In genomic region chr4:23278845-23279244, GRCh38 we compare ENCODE assay signal across 28 cellular contexts.
DNase-seq lines count a peak whose midpoint lies in the region; ATAC-seq, FAIRE-seq and TF ChIP-seq lines count a peak whose summit lies in the region.
"Had no signal": no experiment of that assay in that cellular context is flagged by ENCODE, and none has a peak within 500 bp of the region (broad histone marks: within the 10 kb centered on the region; RNA-seq: fewer than 3 reads in every experiment).

No MANE protein-coding gene starts in this region.

- in situ Hi-C loops in HepG2 (cut with HindIII; ENCODE audit: extremely low pct_ligation_motif_present, low pct_unique_long_range_greater_than_20kb) = no loop called here
- in situ Hi-C loops in K562 (cut with MboI) = no loop called here

- H3K4me3 ChIP-seq in HepG2 (replicated peaks in 1 of 3; ENCODE audit: insufficient read depth in 1 of 3, low read depth in 2 of 3, low read length in 3 of 3) (no peak overlapping the region), right lobe of liver (no peak overlapping the region), K562 (no peak overlapping the region), fibroblast of villous mesenchyme (ENCODE audit: low read depth, low read length) (no peak overlapping the region), SK-N-SH (ENCODE audit: low read depth in 2 of 2, low read length in 1 of 2) (no peak overlapping the region), aorta (ENCODE audit: low read length in 2 of 2) (no peak overlapping the region)
- H3K4me3 ChIP-seq: BLaER1, GM12878 had no signal

- POLR2A ChIA-PET in HepG2 (lab: Yijun Ruan, JAX) = no interaction called here
- POLR2A ChIA-PET in K562 (lab: Yijun Ruan, JAX) = no interaction called here
- POLR2A ChIA-PET in SK-N-SH (lab: Yijun Ruan, JAX) = no interaction called here
- POLR2A ChIA-PET in activated CD4-positive, alpha-beta T cell treated with anti-CD3 and anti-CD28 coated beads for 36 hours (lab: Charles Lee) = no interaction called here

- no peak overlapping the region for H3K27ac Mint-ChIP-seq in activated CD4-positive, alpha-beta T cell treated with anti-CD3 and anti-CD28 coated beads for 36 hours
- H3K27ac Mint-ChIP-seq: CD14-positive monocyte; CD4-positive, alpha-beta memory T cell; CD4-positive, CD25-positive, alpha-beta regulatory T cell; CD8-positive, alpha-beta memory T cell had no signal

- no peak for TF ChIP-seq RAD21 in HepG2 (CRISPR knock-in tag; IDR thresholded peaks at IDR 0.05)
- no peak for TF ChIP-seq RAD21 in Ishikawa (IDR thresholded peaks at IDR 0.05; ENCODE audit: low read depth)
- no peak for TF ChIP-seq RAD21 in K562 (CRISPR knock-in tag; conservative IDR thresholded peaks at IDR 0.05 in 1 of 2, IDR thresholded peaks at IDR 0.05 in 1 of 2)
- TF ChIP-seq RAD21 in SK-N-SH (IDR thresholded peaks at IDR 0.05; ENCODE audit: low read length) = no peak

- intact Hi-C loops in HepG2 (cut with micrococcal nuclease; ENCODE audit: unreplicated experiment) = no loop called here
- intact Hi-C loops in right lobe of liver (cut with DNase I) = no loop called here
- intact Hi-C loops in K562 (cut with micrococcal nuclease) = no loop called here
- intact Hi-C loops in activated CD4-positive, alpha-beta T cell treated with anti-CD3 and anti-CD28 coated beads for 36 hours (cut with DNase I, micrococcal nuclease) = no loop called here
- intact Hi-C loops in aorta (cut with DNase I) = no loop called here

- TF ChIP-seq POLR2A in HepG2 (IDR thresholded peaks at IDR 0.05; ENCODE audit: insufficient read depth in 1 of 2, low read depth in 2 of 2, low read length in 2 of 2) (no peak), right lobe of liver (IDR thresholded peaks at IDR 0.05) (no peak), K562 (conservative IDR thresholded peaks at IDR 0.05) (no peak)

- H3K36me3 ChIP-seq in HepG2 (replicated peaks in 1 of 2; ENCODE audit: control insufficient read depth in 1 of 2, insufficient read depth in 2 of 2, low read length in 2 of 2) (no peaks in the 10 kb centered on the region), right lobe of liver (no peaks in the 10 kb centered on the region), K562 (ENCODE audit: control insufficient read depth, insufficient read depth, low read length) (no peaks in the 10 kb centered on the region), SK-N-SH (replicated peaks in 1 of 2; ENCODE audit: control insufficient read depth in 1 of 2, insufficient read depth in 2 of 2, low read length in 1 of 2) (no peaks in the 10 kb centered on the region), aorta (ENCODE audit: control insufficient read depth in 1 of 2, insufficient read depth in 2 of 2, low read length in 1 of 2) (no peaks in the 10 kb centered on the region)
- H3K36me3 ChIP-seq: BE2C, BLaER1 had no signal

- H3K27me3 ChIP-seq in HepG2 (ENCODE audit: control insufficient read depth in 1 of 2, insufficient read depth in 2 of 2, low read length in 2 of 2) (no peaks in the 10 kb centered on the region), right lobe of liver (no peaks in the 10 kb centered on the region), K562 (ENCODE audit: control insufficient read depth in 2 of 2, insufficient read depth in 2 of 2, low read length in 2 of 2) (no peaks in the 10 kb centered on the region), SK-N-SH (ENCODE audit: insufficient read depth) (no peaks in the 10 kb centered on the region), aorta (ENCODE audit: control insufficient read depth in 1 of 2, insufficient read depth in 2 of 2, low read length in 1 of 2) (no peaks in the 10 kb centered on the region)
- H3K27me3 ChIP-seq: BE2C, BLaER1 had no signal

- no peaks in the 10 kb centered on the region for H3K9me3 Mint-ChIP-seq in activated CD4-positive, alpha-beta T cell treated with anti-CD3 and anti-CD28 coated beads for 36 hours (ENCODE audit: low read depth)
- H3K9me3 Mint-ChIP-seq: CD4-positive, CD25-positive, alpha-beta regulatory T cell had no signal

- no TSS peak for BruUV-seq in HepG2 (replicated peaks; lab: Mats Ljungman, UMichigan)
- no TSS peak for BruUV-seq in K562 (replicated peaks; lab: Mats Ljungman, UMichigan)

- ATAC-seq in HepG2 (no peak), right lobe of liver (no peak), K562 (no peak), aorta (ENCODE audit: low FRiP score) (no peak)
- ATAC-seq in activated CD4-positive, alpha-beta T cell treated with anti-CD3 and anti-CD28 coated beads for 36 hours = no peak
- ATAC-seq: GM12878 had no signal

- H3K27ac ChIP-seq in HepG2 (ENCODE audit: extremely low read length, insufficient read depth, low read length) = no peak overlapping the region
- H3K27ac ChIP-seq in right lobe of liver = no peak overlapping the region
- H3K27ac ChIP-seq in K562 (ENCODE audit: extremely low read depth, low read depth, low read length) = no peak overlapping the region
- H3K27ac ChIP-seq in SK-N-SH (ENCODE audit: low read depth in 2 of 2, low read length in 1 of 2) = no peak overlapping the region
- no peak overlapping the region for H3K27ac ChIP-seq in aorta (ENCODE audit: low read depth in 1 of 2, low read length in 2 of 2)
- H3K27ac ChIP-seq: 22Rv1, BLaER1 had no signal

- H4K20me1 ChIP-seq in HepG2 (ENCODE audit: insufficient read depth, low read length) = no peaks in the 10 kb centered on the region
- H4K20me1 ChIP-seq in K562 (replicated peaks; ENCODE audit: control insufficient read depth, insufficient read depth, low read length) = no peaks in the 10 kb centered on the region
- H4K20me1 ChIP-seq in SK-N-SH (ENCODE audit: insufficient read depth) = no peaks in the 10 kb centered on the region
- H4K20me1 ChIP-seq: BLaER1 had no signal

- H3K79me2 ChIP-seq in HepG2 (ENCODE audit: insufficient read depth, low read length) = no peaks in the 10 kb centered on the region
- H3K79me2 ChIP-seq in K562 (ENCODE audit: control insufficient read depth, insufficient read depth, low read length) = no peaks in the 10 kb centered on the region
- H3K79me2 ChIP-seq in SK-N-SH (ENCODE audit: insufficient read depth) = no peaks in the 10 kb centered on the region

- H3K9me2 ChIP-seq in SK-N-SH = no peaks in the 10 kb centered on the region

- 0% methylated on average over 2 of the region's 2 CpGs for WGBS in HepG2 (ENCODE audit: low lambda C conversion rate)
- 73% methylated on average over 2 of the region's 2 CpGs for WGBS in right lobe of liver (ENCODE audit: insufficient coverage, low coverage, low lambda C conversion rate, missing lambda C conversion rate)
- 17% methylated on average over 2 of the region's 2 CpGs for WGBS in K562 (ENCODE audit: insufficient coverage, low coverage, missing lambda C conversion rate)
- WGBS in SK-N-SH (ENCODE audit: low lambda C conversion rate) = 41% methylated on average over 2 of the region's 2 CpGs
- WGBS in aorta, 2 donors = 46 to 68% methylated on average over 2 of the region's 2 CpGs

- H3K27me3 Mint-ChIP-seq in activated CD4-positive, alpha-beta T cell treated with anti-CD3 and anti-CD28 coated beads for 36 hours = no peaks in the 10 kb centered on the region
- H3K27me3 Mint-ChIP-seq: CD4-positive, alpha-beta memory T cell; CD4-positive, CD25-positive, alpha-beta regulatory T cell; CD8-positive, alpha-beta memory T cell had no signal

- no peaks in the 10 kb centered on the region for H3K4me1 ChIP-seq in HepG2 (ENCODE audit: insufficient read depth, low read length)
- no peaks in the 10 kb centered on the region for H3K4me1 ChIP-seq in right lobe of liver
- H3K4me1 ChIP-seq in K562 (replicated peaks in 1 of 2; ENCODE audit: control insufficient read depth in 2 of 2, insufficient read depth in 2 of 2, low read length in 2 of 2) = no peaks in the 10 kb centered on the region
- no peaks in the 10 kb centered on the region for H3K4me1 ChIP-seq in SK-N-SH (ENCODE audit: control insufficient read depth in 1 of 2, insufficient read depth in 2 of 2, low read depth in 1 of 2, low read length in 1 of 2)
- no peaks in the 10 kb centered on the region for H3K4me1 ChIP-seq in aorta (ENCODE audit: control insufficient read depth in 1 of 2, insufficient read depth in 2 of 2, low read length in 2 of 2)
- H3K4me1 ChIP-seq: BE2C, BLaER1 had no signal

- H3K4me1 Mint-ChIP-seq in activated CD4-positive, alpha-beta T cell treated with anti-CD3 and anti-CD28 coated beads for 36 hours = no peaks in the 10 kb centered on the region
- H3K4me1 Mint-ChIP-seq: CD4-positive, CD25-positive, alpha-beta regulatory T cell; CD8-positive, alpha-beta memory T cell had no signal

- DNase-seq in HepG2 (ENCODE audit: low spot score) (no peak), right lobe of liver (no peak), K562 (ENCODE audit: extremely low read depth in 1 of 4, low spot score in 3 of 4) (no peak), fibroblast of villous mesenchyme (ENCODE audit: low read depth) (peak; percentile 4), SK-N-SH (no peak), aorta (no peak)
- no peak for DNase-seq in activated CD4-positive, alpha-beta T cell treated with anti-CD3 and anti-CD28 coated beads for 36 hours
- DNase-seq: ACHN; BE2C; C1 segment of cervical spinal cord; CD4-positive, alpha-beta memory T cell; CD4-positive, CD25-positive, alpha-beta regulatory T cell; CD8-positive, alpha-beta memory T cell; COR-L47; DMS 273 treated with DMSO at 0.1 percent for 48 hours; DMS153; DMS53; DMS79; DND-41; EL; GDM1 had no signal

- FAIRE-seq in HepG2 (lab: Jason Lieb, UNC) (no peak), K562 (lab: Jason Lieb, UNC) (no peak)
- FAIRE-seq: GM12878, GM12892, GM18507 had no signal

- no peak overlapping the region for H3K4me3 Mint-ChIP-seq in activated CD4-positive, alpha-beta T cell treated with anti-CD3 and anti-CD28 coated beads for 36 hours
- H3K4me3 Mint-ChIP-seq: CD14-positive monocyte; CD4-positive, alpha-beta memory T cell; CD4-positive, CD25-positive, alpha-beta regulatory T cell; CD8-positive, alpha-beta memory T cell had no signal

- H3K9ac ChIP-seq in HepG2 (ENCODE audit: insufficient read depth, low read depth, low read length) (no peak overlapping the region), K562 (ENCODE audit: insufficient read depth in 1 of 2, low read depth in 2 of 2, low read length in 2 of 2) (no peak overlapping the region), SK-N-SH (no peak overlapping the region)
- H3K9ac ChIP-seq: BLaER1 had no signal

- H3K36me3 Mint-ChIP-seq in activated CD4-positive, alpha-beta T cell treated with anti-CD3 and anti-CD28 coated beads for 36 hours (ENCODE audit: low read depth) = no peaks in the 10 kb centered on the region
- H3K36me3 Mint-ChIP-seq: CD14-positive monocyte; CD4-positive, alpha-beta memory T cell; CD4-positive, CD25-positive, alpha-beta regulatory T cell; CD8-positive, alpha-beta memory T cell had no signal

- TF ChIP-seq EP300 in HepG2 (IDR thresholded peaks at IDR 0.05; ENCODE audit: low read depth in 2 of 2, low read length in 2 of 2) (no peak), HepG2 (CRISPR knock-in tag; IDR thresholded peaks at IDR 0.05; ENCODE audit: borderline replicate concordance) (no peak), Ishikawa (IDR thresholded peaks at IDR 0.05; ENCODE audit: borderline replicate concordance) (no peak), K562 (IDR thresholded peaks at IDR 0.05; ENCODE audit: low read length) (no peak), SK-N-SH (IDR thresholded peaks at IDR 0.05; ENCODE audit: borderline replicate concordance in 1 of 2, low read depth in 1 of 2, low read length in 1 of 2) (no peak)

- H3K9me3 ChIP-seq in HepG2 (ENCODE audit: low read length) (peaks cover 11% of the 10 kb centered on the region; the same call in 1 of the 2 replicates), right lobe of liver (no peaks in the 10 kb centered on the region), K562 (replicated peaks; ENCODE audit: control insufficient read depth, insufficient read depth, low read depth, low read length) (no peaks in the 10 kb centered on the region), SK-N-SH (no peaks in the 10 kb centered on the region), aorta (ENCODE audit: control insufficient read depth, low read length) (no peaks in the 10 kb centered on the region)
- H3K9me3 ChIP-seq: BE2C, BLaER1 had no signal

- CTCF ChIA-PET in HepG2 (lab: Yijun Ruan, JAX; ENCODE audit: low intra/inter-chr PET ratio, low total read pairs) = no interaction called here
- CTCF ChIA-PET in K562 (lab: Yijun Ruan, JAX; ENCODE audit: low intra/inter-chr PET ratio) = no interaction called here
- CTCF ChIA-PET in SK-N-SH (lab: Yijun Ruan, JAX) = no interaction called here
- CTCF ChIA-PET in activated CD4-positive, alpha-beta T cell treated with anti-CD3 and anti-CD28 coated beads for 36 hours (lab: Charles Lee) = no interaction called here

- no peaks in the 10 kb centered on the region for H3F3A ChIP-seq in SK-N-SH (replicated peaks; ENCODE audit: insufficient read depth)

- H2AFZ ChIP-seq in HepG2 (ENCODE audit: low read length) (no peak overlapping the region), K562 (ENCODE audit: low read depth, low read length) (no peak overlapping the region), SK-N-SH (ENCODE audit: low read depth) (no peak overlapping the region)

- TF ChIP-seq CTCF in HepG2 (CRISPR knock-in tag; IDR thresholded peaks at IDR 0.05) (no peak), right lobe of liver (IDR thresholded peaks at IDR 0.05) (no peak), K562 (IDR thresholded peaks at IDR 0.05 in 2 of 3, conservative IDR thresholded peaks at IDR 0.05 in 1 of 3; ENCODE audit: insufficient read depth in 2 of 3, low read depth in 1 of 3, low read length in 3 of 3) (no peak), fibroblast of villous mesenchyme (IDR thresholded peaks at IDR 0.05; ENCODE audit: insufficient read depth, low read depth, low read length) (no peak), SK-N-SH (IDR thresholded peaks at IDR 0.05) (no peak)

- no peak overlapping the region for H3K4me2 ChIP-seq in HepG2 (ENCODE audit: low read depth, low read length)
- H3K4me2 ChIP-seq in K562 (ENCODE audit: insufficient read depth, low read length) = no peak overlapping the region
- H3K4me2 ChIP-seq in SK-N-SH = no peak overlapping the region
- H3K4me2 ChIP-seq: BLaER1 had no signal

- H3K9me1 ChIP-seq in K562 (ENCODE audit: control insufficient read depth, insufficient read depth, low read length) = no peaks in the 10 kb centered on the region

Comparison
In these comparisons a context has a peak if more than half of its experiments do, and no peak if none do; other contexts are left out.
1. Of the 241 proteins assayed by ChIP-seq in both HepG2 and K562: peak only in HepG2: none; only in K562: CEBPG; in both: CEBPB; in neither: 239.